In genomic region chr16:55501549-55502322, GRCh38 we compare ENCODE assay signal across 12 cellular contexts. TPM values are rescaled to one million over a fixed set of nuclear protein-coding genes. Genes with fewer than 3 reads are reported as not detected.
DNase-seq lines count a peak whose midpoint lies in the region; ATAC-seq and TF ChIP-seq lines count a peak whose summit lies in the region.
"Had no signal": no experiment of that assay in that cellular context is flagged by ENCODE, and none has a peak within 500 bp of the region (broad histone marks: within the 10 kb centered on the region; RNA-seq: fewer than 3 reads in every experiment).

No MANE protein-coding gene starts in this region.

- no peak overlapping the region for H3K9ac ChIP-seq in mammary epithelial cell (ENCODE audit: insufficient read depth, low read length)

- peak overlapping the region; percentile 6 for H2AFZ ChIP-seq in mammary epithelial cell (ENCODE audit: low read depth, low read length)

- ATAC-seq in GM18520 (IDR thresholded peaks at IDR 0.05; ENCODE audit: unreplicated experiment) (no peak), HG03378 (IDR thresholded peaks at IDR 0.05; ENCODE audit: unreplicated experiment) (no peak)
- ATAC-seq: effector memory CD8-positive, alpha-beta T cell had no signal

- in situ Hi-C loops in mammary epithelial cell (cut with MboI; ENCODE audit: low sequenced_read_pairs in 2 of 2) = no loop called here

- intact Hi-C loops in mammary epithelial cell (cut with micrococcal nuclease) = loop anchor here (2.0 kb wide), 1 partner anchor 67 kb away; no protein-coding TSS in a partner anchor

- no peaks in the 10 kb centered on the region for H3K27me3 ChIP-seq in mammary epithelial cell (ENCODE audit: insufficient read depth, low read length)

- H3K79me2 ChIP-seq in mammary epithelial cell (ENCODE audit: insufficient read depth, low read length) = no peaks in the 10 kb centered on the region

- TF ChIP-seq CTCF in AG09309 (IDR thresholded peaks at IDR 0.05; ENCODE audit: control insufficient read depth, insufficient read depth, low read depth, low read length, missing control alignments) (peak; percentile 45), mammary epithelial cell (conservative IDR thresholded peaks at IDR 0.05 in 1 of 2, IDR thresholded peaks at IDR 0.05 in 1 of 2; ENCODE audit: extremely low read depth in 1 of 2, insufficient read depth in 1 of 2, low read depth in 1 of 2, low read length in 2 of 2) (peak; percentile 12 to 37)

- H3K9me3 ChIP-seq in mammary epithelial cell (replicated peaks; ENCODE audit: insufficient read depth, low read length) = no peaks in the 10 kb centered on the region

- 59% methylated on average over 9 of the region's 9 CpGs for WGBS in mammary epithelial cell (ENCODE audit: low coverage, missing lambda C conversion rate)

- peak overlapping the region; percentile 35 for H3K27ac ChIP-seq in mammary epithelial cell (ENCODE audit: insufficient read depth, low read depth, low read length)

- peaks cover 52% of the 10 kb centered on the region for H3K4me1 ChIP-seq in mammary epithelial cell (ENCODE audit: insufficient read depth, low read length)

- no peaks in the 10 kb centered on the region for H3K36me3 ChIP-seq in mammary epithelial cell (ENCODE audit: insufficient read depth, low read length)

- H4K20me1 ChIP-seq in mammary epithelial cell (ENCODE audit: insufficient read depth, low read length) = no peaks in the 10 kb centered on the region

- CTCF ChIA-PET in mammary epithelial cell (lab: Charles Lee; ENCODE audit: low non-redundant PET) = interaction anchor here (0.6 to 0.7 kb wide), 2 partner anchors 19 to 34 kb away, joined by 3 to 4 read pairs; no protein-coding TSS in a partner anchor

- dilution Hi-C loops in mammary epithelial cell (cut with HindIII; ENCODE audit: low sequenced_read_pairs) = no loop called here

- DNase-seq in AG09309 (ENCODE audit: low read depth) (no peak), HT-29 (ENCODE audit: low spot score) (peak; percentile 84), mammary epithelial cell (no peak), mesenteric fat pad (ENCODE audit: low spot score) (peak; percentile 75), T-helper 2 cell (no peak), kidney tubule cell (ENCODE audit: low spot score) (no peak)
- DNase-seq: activated effector memory CD4-positive, alpha-beta T cell treated with Interleukin-2 at 50 U/mL for 16 hours; effector memory CD8-positive, alpha-beta T cell; NCI-H748 treated with DMSO at 0.1 percent for 48 hours had no signal

- no peak overlapping the region for H3K4me3 ChIP-seq in AG09309 (ENCODE audit: control insufficient read depth, low read depth, low read length)
- H3K4me3 ChIP-seq in mammary epithelial cell (replicated peaks in 1 of 3; ENCODE audit: insufficient read depth in 1 of 3, low read depth in 2 of 3, low read length in 3 of 3) = no peak overlapping the region

- H3K4me2 ChIP-seq in mammary epithelial cell (ENCODE audit: insufficient read depth, low read depth, low read length) = peak overlapping the region; percentile 11

- BruUV-seq in mammary epithelial cell (replicated peaks; lab: Mats Ljungman, UMichigan) = no TSS peak

RNA-seq across cellular contexts. Expression of gene LPCAT2, which starts 7.1 kb away (rescaled TPM):
- total RNA-seq in HT-29 (2014; rRNA removed; shearing (Covaris generic)) = 18.0 and 18.1 TPM in 2 replicates
- total RNA-seq in mammary epithelial cell (100 to 1,000 TPM in 1 of 2 donors, 10 to 100 TPM in 1; 50.5 to 173 TPM), mesenteric fat pad (15.7 TPM)
- polyA plus RNA-seq in mammary epithelial cell = 32.4 TPM
- 109 TPM for polyA minus RNA-seq in mammary epithelial cell
- polyA plus RNA-seq: IgD-negative memory B cell had no signal

RNA-seq across cellular contexts. Expression of gene MMP2, which starts 22.7 kb away (rescaled TPM):
- 0.03 and 0.42 TPM in 2 replicates for total RNA-seq in HT-29 (2014; rRNA removed; shearing (Covaris generic))
- total RNA-seq in mammary epithelial cell (10 to 100 TPM; 18.2 to 68.2 TPM), mesenteric fat pad (521 TPM)
- polyA plus RNA-seq in mammary epithelial cell = 24.9 TPM
- 35.5 TPM for polyA minus RNA-seq in mammary epithelial cell
- polyA plus RNA-seq: IgD-negative memory B cell had no signal

Comparison
In these comparisons a context has a peak if more than half of its experiments do, and no peak if none do; other contexts are left out.
1. DNase-seq: peak in HT-29 (single experiment) and mesenteric fat pad (single experiment); none in AG09309 (single experiment), mammary epithelial cell (single experiment), T-helper 2 cell (0 of 5) and kidney tubule cell (single experiment).
2. RNA of gene MMP2, which starts 22.7 kb away (total RNA-seq): 521 TPM in mesenteric fat pad (single experiment) and 18.2 to 68.2 TPM in mammary epithelial cell; 0.03 to 0.42 TPM in HT-29; every median in the first group is over 10 times any median in the second.